1 cellular context compared by ENCODE assay signal in genomic region chr5:177446184-177447065, GRCh38.
TF ChIP-seq lines count a peak whose summit lies in the region.

A gene with protein sequence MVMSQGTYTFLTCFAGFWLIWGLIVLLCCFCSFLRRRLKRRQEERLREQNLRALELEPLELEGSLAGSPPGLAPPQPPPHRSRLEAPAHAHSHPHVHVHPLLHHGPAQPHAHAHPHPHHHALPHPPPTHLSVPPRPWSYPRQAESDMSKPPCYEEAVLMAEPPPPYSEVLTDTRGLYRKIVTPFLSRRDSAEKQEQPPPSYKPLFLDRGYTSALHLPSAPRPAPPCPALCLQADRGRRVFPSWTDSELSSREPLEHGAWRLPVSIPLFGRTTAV (plus strand): TSS chr5:177446814. CDS start chr5:177455068, 8,254 bp downstream.

TF ChIP-seq in HepG2, 621 proteins besides CTCF, POLR2A, EP300 and RAD21 (continued from another document and continues in another):
- TF ChIP-seq UBTF (CRISPR knock-in tag; IDR thresholded peaks at IDR 0.05): peak; percentile 48
- no peak for TF ChIP-seq IRF2 (CRISPR knock-in tag; IDR thresholded peaks at IDR 0.05)
- no peak for TF ChIP-seq ZNF570 (CRISPR knock-in tag; IDR thresholded peaks at IDR 0.05; ENCODE audit: borderline replicate concordance)
- no peak for TF ChIP-seq ZNF329 (CRISPR knock-in tag; IDR thresholded peaks at IDR 0.05; ENCODE audit: low read depth)
- TF ChIP-seq, protein P1, sequence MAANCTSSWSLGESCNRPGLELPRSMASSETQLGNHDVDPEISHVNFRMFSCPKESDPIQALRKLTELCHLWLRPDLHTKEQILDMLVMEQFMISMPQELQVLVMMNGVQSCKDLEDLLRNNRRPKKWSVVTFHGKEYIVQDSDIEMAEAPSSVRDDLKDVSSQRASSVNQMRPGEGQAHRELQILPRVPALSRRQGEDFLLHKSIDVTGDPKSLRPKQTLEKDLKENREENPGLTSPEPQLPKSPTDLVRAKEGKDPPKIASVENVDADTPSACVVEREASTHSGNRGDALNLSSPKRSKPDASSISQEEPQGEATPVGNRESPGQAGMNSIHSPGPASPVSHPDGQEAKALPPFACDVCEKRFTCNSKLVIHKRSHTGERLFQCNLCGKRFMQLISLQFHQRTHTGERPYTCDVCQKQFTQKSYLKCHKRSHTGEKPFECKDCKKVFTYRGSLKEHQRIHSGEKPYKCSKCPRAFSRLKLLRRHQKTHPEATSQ (CRISPR knock-in tag; IDR thresholded peaks at IDR 0.05; ENCODE audit: borderline replicate concordance): no peak
- TF ChIP-seq RELA (CRISPR knock-in tag; IDR thresholded peaks at IDR 0.05): no peak
- no peak for TF ChIP-seq NFIB (CRISPR knock-in tag; IDR thresholded peaks at IDR 0.05; ENCODE audit: borderline replicate concordance)
- TF ChIP-seq ZNF367 (CRISPR knock-in tag; IDR thresholded peaks at IDR 0.05; ENCODE audit: borderline replicate concordance): no peak
- no peak for TF ChIP-seq RNF2 (conservative IDR thresholded peaks at IDR 0.05; ENCODE audit: low read depth)
- 0 out of 2 replicates have a peak, but pooled peaks have one; percentile 20 for TF ChIP-seq SIN3A (IDR thresholded peaks at IDR 0.05; ENCODE audit: borderline replicate concordance, low read depth, low read length)
- no peak for TF ChIP-seq EZH2 (conservative IDR thresholded peaks at IDR 0.05; ENCODE audit: low read depth, low read length)
- TF ChIP-seq, protein P2, sequence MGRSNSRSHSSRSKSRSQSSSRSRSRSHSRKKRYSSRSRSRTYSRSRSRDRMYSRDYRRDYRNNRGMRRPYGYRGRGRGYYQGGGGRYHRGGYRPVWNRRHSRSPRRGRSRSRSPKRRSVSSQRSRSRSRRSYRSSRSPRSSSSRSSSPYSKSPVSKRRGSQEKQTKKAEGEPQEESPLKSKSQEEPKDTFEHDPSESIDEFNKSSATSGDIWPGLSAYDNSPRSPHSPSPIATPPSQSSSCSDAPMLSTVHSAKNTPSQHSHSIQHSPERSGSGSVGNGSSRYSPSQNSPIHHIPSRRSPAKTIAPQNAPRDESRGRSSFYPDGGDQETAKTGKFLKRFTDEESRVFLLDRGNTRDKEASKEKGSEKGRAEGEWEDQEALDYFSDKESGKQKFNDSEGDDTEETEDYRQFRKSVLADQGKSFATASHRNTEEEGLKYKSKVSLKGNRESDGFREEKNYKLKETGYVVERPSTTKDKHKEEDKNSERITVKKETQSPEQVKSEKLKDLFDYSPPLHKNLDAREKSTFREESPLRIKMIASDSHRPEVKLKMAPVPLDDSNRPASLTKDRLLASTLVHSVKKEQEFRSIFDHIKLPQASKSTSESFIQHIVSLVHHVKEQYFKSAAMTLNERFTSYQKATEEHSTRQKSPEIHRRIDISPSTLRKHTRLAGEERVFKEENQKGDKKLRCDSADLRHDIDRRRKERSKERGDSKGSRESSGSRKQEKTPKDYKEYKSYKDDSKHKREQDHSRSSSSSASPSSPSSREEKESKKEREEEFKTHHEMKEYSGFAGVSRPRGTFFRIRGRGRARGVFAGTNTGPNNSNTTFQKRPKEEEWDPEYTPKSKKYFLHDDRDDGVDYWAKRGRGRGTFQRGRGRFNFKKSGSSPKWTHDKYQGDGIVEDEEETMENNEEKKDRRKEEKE (IDR thresholded peaks at IDR 0.05): no peak
- no peak for TF ChIP-seq ZNF788 (CRISPR knock-in tag; IDR thresholded peaks at IDR 0.05; ENCODE audit: borderline replicate concordance)
- TF ChIP-seq CBX2 (IDR thresholded peaks at IDR 0.05; ENCODE audit: low read depth, low read length): no peak
- TF ChIP-seq CBX2 (CRISPR knock-in tag; IDR thresholded peaks at IDR 0.05; ENCODE audit: low read depth): no peak
- TF ChIP-seq, protein P3, sequence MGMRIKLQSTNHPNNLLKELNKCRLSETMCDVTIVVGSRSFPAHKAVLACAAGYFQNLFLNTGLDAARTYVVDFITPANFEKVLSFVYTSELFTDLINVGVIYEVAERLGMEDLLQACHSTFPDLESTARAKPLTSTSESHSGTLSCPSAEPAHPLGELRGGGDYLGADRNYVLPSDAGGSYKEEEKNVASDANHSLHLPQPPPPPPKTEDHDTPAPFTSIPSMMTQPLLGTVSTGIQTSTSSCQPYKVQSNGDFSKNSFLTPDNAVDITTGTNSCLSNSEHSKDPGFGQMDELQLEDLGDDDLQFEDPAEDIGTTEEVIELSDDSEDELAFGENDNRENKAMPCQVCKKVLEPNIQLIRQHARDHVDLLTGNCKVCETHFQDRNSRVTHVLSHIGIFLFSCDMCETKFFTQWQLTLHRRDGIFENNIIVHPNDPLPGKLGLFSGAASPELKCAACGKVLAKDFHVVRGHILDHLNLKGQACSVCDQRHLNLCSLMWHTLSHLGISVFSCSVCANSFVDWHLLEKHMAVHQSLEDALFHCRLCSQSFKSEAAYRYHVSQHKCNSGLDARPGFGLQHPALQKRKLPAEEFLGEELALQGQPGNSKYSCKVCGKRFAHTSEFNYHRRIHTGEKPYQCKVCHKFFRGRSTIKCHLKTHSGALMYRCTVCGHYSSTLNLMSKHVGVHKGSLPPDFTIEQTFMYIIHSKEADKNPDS (CRISPR knock-in tag; IDR thresholded peaks at IDR 0.05): no peak
- 0 out of 2 replicates have a peak, but pooled peaks have one; percentile 23 for TF ChIP-seq TAF1 (CRISPR knock-in tag; IDR thresholded peaks at IDR 0.05)
- no peak for TF ChIP-seq ZSCAN29 (CRISPR knock-in tag; conservative IDR thresholded peaks at IDR 0.05)
- TF ChIP-seq BCL3 (CRISPR knock-in tag; IDR thresholded peaks at IDR 0.05): peak; percentile 69; the same call in 1 of the 2 replicates
- TF ChIP-seq HES4 (CRISPR knock-in tag; IDR thresholded peaks at IDR 0.05; ENCODE audit: borderline replicate concordance): no peak
- TF ChIP-seq, protein P4, sequence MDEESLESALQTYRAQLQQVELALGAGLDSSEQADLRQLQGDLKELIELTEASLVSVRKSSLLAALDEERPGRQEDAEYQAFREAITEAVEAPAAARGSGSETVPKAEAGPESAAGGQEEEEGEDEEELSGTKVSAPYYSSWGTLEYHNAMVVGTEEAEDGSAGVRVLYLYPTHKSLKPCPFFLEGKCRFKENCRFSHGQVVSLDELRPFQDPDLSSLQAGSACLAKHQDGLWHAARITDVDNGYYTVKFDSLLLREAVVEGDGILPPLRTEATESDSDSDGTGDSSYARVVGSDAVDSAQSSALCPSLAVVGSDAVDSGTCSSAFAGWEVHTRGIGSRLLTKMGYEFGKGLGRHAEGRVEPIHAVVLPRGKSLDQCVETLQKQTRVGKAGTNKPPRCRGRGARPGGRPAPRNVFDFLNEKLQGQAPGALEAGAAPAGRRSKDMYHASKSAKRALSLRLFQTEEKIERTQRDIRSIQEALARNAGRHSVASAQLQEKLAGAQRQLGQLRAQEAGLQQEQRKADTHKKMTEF (CRISPR knock-in tag; IDR thresholded peaks at IDR 0.05): no peak
- TF ChIP-seq ELF3 (CRISPR knock-in tag; IDR thresholded peaks at IDR 0.05): no peak
- TF ChIP-seq, protein P5, sequence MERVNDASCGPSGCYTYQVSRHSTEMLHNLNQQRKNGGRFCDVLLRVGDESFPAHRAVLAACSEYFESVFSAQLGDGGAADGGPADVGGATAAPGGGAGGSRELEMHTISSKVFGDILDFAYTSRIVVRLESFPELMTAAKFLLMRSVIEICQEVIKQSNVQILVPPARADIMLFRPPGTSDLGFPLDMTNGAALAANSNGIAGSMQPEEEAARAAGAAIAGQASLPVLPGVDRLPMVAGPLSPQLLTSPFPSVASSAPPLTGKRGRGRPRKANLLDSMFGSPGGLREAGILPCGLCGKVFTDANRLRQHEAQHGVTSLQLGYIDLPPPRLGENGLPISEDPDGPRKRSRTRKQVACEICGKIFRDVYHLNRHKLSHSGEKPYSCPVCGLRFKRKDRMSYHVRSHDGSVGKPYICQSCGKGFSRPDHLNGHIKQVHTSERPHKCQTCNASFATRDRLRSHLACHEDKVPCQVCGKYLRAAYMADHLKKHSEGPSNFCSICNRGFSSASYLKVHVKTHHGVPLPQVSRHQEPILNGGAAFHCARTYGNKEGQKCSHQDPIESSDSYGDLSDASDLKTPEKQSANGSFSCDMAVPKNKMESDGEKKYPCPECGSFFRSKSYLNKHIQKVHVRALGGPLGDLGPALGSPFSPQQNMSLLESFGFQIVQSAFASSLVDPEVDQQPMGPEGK (CRISPR knock-in tag; IDR thresholded peaks at IDR 0.05): peak; percentile 33; the same call in 1 of the 2 replicates
- no peak for TF ChIP-seq TBX2 (CRISPR knock-in tag; IDR thresholded peaks at IDR 0.05; ENCODE audit: borderline replicate concordance)
- peak; percentile 31; the same call in 1 of the 2 replicates for TF ChIP-seq ZNF441 (CRISPR knock-in tag; IDR thresholded peaks at IDR 0.05; ENCODE audit: borderline replicate concordance)
- TF ChIP-seq ZNF878 (CRISPR knock-in tag; IDR thresholded peaks at IDR 0.05): no peak
- no peak for TF ChIP-seq IKZF4 (CRISPR knock-in tag; IDR thresholded peaks at IDR 0.05; ENCODE audit: borderline replicate concordance, low read depth, not compliant biosample characterization)
- TF ChIP-seq MYNN (CRISPR knock-in tag; IDR thresholded peaks at IDR 0.05; ENCODE audit: low read depth): no peak
- 0 out of 2 replicates have a peak, but pooled peaks have one; percentile 1 for TF ChIP-seq ZNF879 (CRISPR knock-in tag; IDR thresholded peaks at IDR 0.05)
- no peak for TF ChIP-seq EEA1 (CRISPR knock-in tag; IDR thresholded peaks at IDR 0.05; ENCODE audit: borderline replicate concordance)
- TF ChIP-seq CHCHD3 (CRISPR knock-in tag; IDR thresholded peaks at IDR 0.05): peak; percentile 73; the same call in 1 of the 2 replicates
- TF ChIP-seq KDM1A (CRISPR knock-in tag; IDR thresholded peaks at IDR 0.05): no peak
- no peak for TF ChIP-seq SMC3 (IDR thresholded peaks at IDR 0.05; ENCODE audit: low read length)
- no peak for TF ChIP-seq JUND (CRISPR knock-in tag; IDR thresholded peaks at IDR 0.05)
- 0 out of 2 replicates have a peak, but pooled peaks have one; percentile 19 for TF ChIP-seq ZBTB20 (CRISPR knock-in tag; IDR thresholded peaks at IDR 0.05; ENCODE audit: borderline replicate concordance, low read depth)
- TF ChIP-seq CCDC6 (CRISPR knock-in tag; IDR thresholded peaks at IDR 0.05): 0 out of 2 replicates have a peak, but pooled peaks have one; percentile 33
- TF ChIP-seq, protein P6, sequence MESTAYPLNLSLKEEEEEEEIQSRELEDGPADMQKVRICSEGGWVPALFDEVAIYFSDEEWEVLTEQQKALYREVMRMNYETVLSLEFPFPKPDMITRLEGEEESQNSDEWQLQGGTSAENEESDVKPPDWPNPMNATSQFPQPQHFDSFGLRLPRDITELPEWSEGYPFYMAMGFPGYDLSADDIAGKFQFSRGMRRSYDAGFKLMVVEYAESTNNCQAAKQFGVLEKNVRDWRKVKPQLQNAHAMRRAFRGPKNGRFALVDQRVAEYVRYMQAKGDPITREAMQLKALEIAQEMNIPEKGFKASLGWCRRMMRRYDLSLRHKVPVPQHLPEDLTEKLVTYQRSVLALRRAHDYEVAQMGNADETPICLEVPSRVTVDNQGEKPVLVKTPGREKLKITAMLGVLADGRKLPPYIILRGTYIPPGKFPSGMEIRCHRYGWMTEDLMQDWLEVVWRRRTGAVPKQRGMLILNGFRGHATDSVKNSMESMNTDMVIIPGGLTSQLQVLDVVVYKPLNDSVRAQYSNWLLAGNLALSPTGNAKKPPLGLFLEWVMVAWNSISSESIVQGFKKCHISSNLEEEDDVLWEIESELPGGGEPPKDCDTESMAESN (CRISPR knock-in tag; conservative IDR thresholded peaks at IDR 0.05): 0 out of 2 replicates have a peak, but pooled peaks have one; percentile 51
- peak; percentile 82 for TF ChIP-seq ZNF768 (CRISPR knock-in tag; IDR thresholded peaks at IDR 0.05)
- peak; percentile 34; the same call in 1 of the 2 replicates for TF ChIP-seq HNRNPL (IDR thresholded peaks at IDR 0.05; ENCODE audit: low read depth, low read length)
- 0 out of 2 replicates have a peak, but pooled peaks have one; percentile 50 for TF ChIP-seq ZBTB4 (CRISPR knock-in tag; IDR thresholded peaks at IDR 0.05; ENCODE audit: borderline replicate concordance)
- TF ChIP-seq POLR2G (IDR thresholded peaks at IDR 0.05; ENCODE audit: low read depth, low read length): peak; percentile 50
